ENCODE assay signal across 16 cellular contexts in genomic region chr17:45402916-45403315, GRCh38. TPM values are rescaled to one million over a fixed set of nuclear protein-coding genes. Genes with fewer than 3 reads are reported as not detected.
DNase-seq lines count a peak whose midpoint lies in the region; ATAC-seq, FAIRE-seq and TF ChIP-seq lines count a peak whose summit lies in the region.
"Had no signal": no experiment of that assay in that cellular context is flagged by ENCODE, and none has a peak within 500 bp of the region (broad histone marks: within the 10 kb centered on the region; RNA-seq: fewer than 3 reads in every experiment).

No MANE protein-coding gene starts in this region.

- no peaks in the 10 kb centered on the region for H3K27me3 Mint-ChIP-seq in activated naive CD4-positive, alpha-beta T cell treated with anti-CD3 and anti-CD28 coated beads for 36 hours (ENCODE audit: low read depth)
- peaks cover 3% of the 10 kb centered on the region for H3K27me3 Mint-ChIP-seq in H9 (ENCODE audit: low read depth)
- H3K27me3 Mint-ChIP-seq: CD4-positive, alpha-beta memory T cell; IgD-negative memory B cell had no signal

- no peak overlapping the region for H3K4ac ChIP-seq in H1 (replicated peaks; ENCODE audit: insufficient read length, low read depth, low read length)
- H3K4ac ChIP-seq in H9 (ENCODE audit: low read depth, low read length), result no peak overlapping the region

- H4K20me1 ChIP-seq in H1 (replicated peaks in 1 of 2; ENCODE audit: control insufficient read depth in 1 of 2, insufficient read depth in 2 of 2, low read length in 2 of 2) (peaks cover 0 to 2% of the 10 kb centered on the region in 2 experiments), H9 (ENCODE audit: control insufficient read depth, insufficient read depth, insufficient read length) (peaks cover 3% of the 10 kb centered on the region)

- H3K23ac ChIP-seq in H1 (ENCODE audit: insufficient read length), result no peak overlapping the region
- H3K23ac ChIP-seq in H9 (ENCODE audit: insufficient read length, low read depth, low read length), result no peak overlapping the region

- H3K9me3 ChIP-seq in H1 (ENCODE audit: insufficient read depth in 2 of 2, low read depth in 1 of 2, low read length in 1 of 2) (no peaks in the 10 kb centered on the region), neutrophil (no peaks in the 10 kb centered on the region), H9 (ENCODE audit: control insufficient read depth, low read depth, low read length) (no peaks in the 10 kb centered on the region)
- H3K9me3 ChIP-seq: HAP-1 had no signal

- H3K27me3 ChIP-seq in H1 (replicated peaks in 1 of 4; ENCODE audit: control insufficient read depth in 3 of 4, extremely low read depth in 1 of 4, insufficient read depth in 3 of 4, low read length in 3 of 4) (no peaks in the 10 kb centered on the region), neutrophil (no peaks in the 10 kb centered on the region), H9 (ENCODE audit: insufficient read depth, low read length) (no peaks in the 10 kb centered on the region)

- H3K23me2 ChIP-seq in H1 (ENCODE audit: low read depth, low read length) (peaks cover 2% of the 10 kb centered on the region; the same call in 1 of the 2 replicates), H9 (ENCODE audit: insufficient read length, low read depth, low read length, poor library complexity, severe bottlenecking) (peaks cover 6% of the 10 kb centered on the region)

- H3K56ac ChIP-seq in H1 (replicated peaks; ENCODE audit: insufficient read length, low read depth, low read length) (no peak overlapping the region), H9 (ENCODE audit: insufficient read length, low read depth, low read length) (no peak overlapping the region)

- no peak overlapping the region for H3K4me2 ChIP-seq in H1 (ENCODE audit: insufficient read depth in 1 of 2, low read depth in 2 of 2, low read length in 2 of 2)
- no peak overlapping the region for H3K4me2 ChIP-seq in H9 (ENCODE audit: insufficient read depth, insufficient read length, low read length)
- H3K4me2 ChIP-seq: GM23338 had no signal

- H2AFZ ChIP-seq in H1 (ENCODE audit: low read length) (no peak overlapping the region), H9 (ENCODE audit: low read length) (no peak overlapping the region)
- H2AFZ ChIP-seq: GM23338 had no signal

- no peak overlapping the region for H2BK120ac ChIP-seq in H1 (replicated peaks; ENCODE audit: low read depth, low read length)
- no peak overlapping the region for H2BK120ac ChIP-seq in H9 (ENCODE audit: low read depth, low read length, poor library complexity, severe bottlenecking)

- no peak overlapping the region for H4K91ac ChIP-seq in H1 (replicated peaks; ENCODE audit: insufficient read length, low read length)
- no peak overlapping the region for H4K91ac ChIP-seq in H9 (ENCODE audit: insufficient read length, low read depth, low read length)

- H2BK20ac ChIP-seq in H1 (ENCODE audit: low read length) (no peak overlapping the region), H9 (ENCODE audit: low read depth, low read length, poor library complexity, severe bottlenecking) (no peak overlapping the region)

- no peak overlapping the region for H2BK15ac ChIP-seq in H1 (ENCODE audit: low read length)
- H2BK15ac ChIP-seq in H9 (ENCODE audit: low read depth, low read length), result no peak overlapping the region

- H3K18ac ChIP-seq in H1 (ENCODE audit: extremely low read depth, low read length) (no peak overlapping the region), H9 (ENCODE audit: insufficient read length, low read depth, low read length) (no peak overlapping the region)

- peaks cover 13% of the 10 kb centered on the region for H3K4me1 Mint-ChIP-seq in activated naive CD4-positive, alpha-beta T cell treated with anti-CD3 and anti-CD28 coated beads for 36 hours (ENCODE audit: low read depth)
- peaks cover 15 to 25% of the 10 kb centered on the region in 2 experiments for H3K4me1 Mint-ChIP-seq in H9

- intact Hi-C loops in activated naive CD4-positive, alpha-beta T cell treated with anti-CD3 and anti-CD28 coated beads for 36 hours (cut with micrococcal nuclease), result no loop called here
- intact Hi-C loops in Right ventricle myocardium inferior (cut with DNase I), result no loop called here

- H4K5ac ChIP-seq in H1 (ENCODE audit: insufficient read length, low read depth, low read length) (no peak overlapping the region), H9 (ENCODE audit: insufficient read length, low read depth, low read length) (no peak overlapping the region)

- FAIRE-seq in H1 (lab: Jason Lieb, UNC), result no peak
- FAIRE-seq: GM12891 had no signal

- peaks cover 0 to 5% (median 0%) of the 10 kb centered on the region in 4 experiments; a peak in 2 of 8 replicates for H3K36me3 ChIP-seq in H1 (ENCODE audit: control insufficient read depth in 2 of 4, insufficient read depth in 4 of 4, low read length in 3 of 4)
- peaks cover 90% of the 10 kb centered on the region for H3K36me3 ChIP-seq in neutrophil
- H3K36me3 ChIP-seq: HAP-1 had no signal

- TF ChIP-seq RAD21 in H1 (IDR thresholded peaks at IDR 0.05 in 1 of 2, conservative IDR thresholded peaks at IDR 0.05 in 1 of 2; ENCODE audit: low read depth in 2 of 2, low read length in 2 of 2), result no peak

- H3K79me1 ChIP-seq in H1 (ENCODE audit: low read depth, low read length) (no peaks in the 10 kb centered on the region), H9 (ENCODE audit: insufficient read depth, low read depth, low read length, poor library complexity, severe bottlenecking) (no peaks in the 10 kb centered on the region)

- H2BK5ac ChIP-seq in H1 (ENCODE audit: low read depth, low read length), result no peak overlapping the region
- H2BK5ac ChIP-seq in H9 (ENCODE audit: insufficient read length, low read length), result no peak overlapping the region

- H3K4me3 ChIP-seq in H1 (ENCODE audit: extremely low read depth in 1 of 4, insufficient read depth in 2 of 4, low read depth in 3 of 4, low read length in 4 of 4), result no peak overlapping the region
- no peak overlapping the region for H3K4me3 ChIP-seq in neutrophil (ENCODE audit: low read depth in 1 of 2, low read length in 1 of 2)
- H3K4me3 ChIP-seq: GM23338, HAP-1 had no signal

- H3K9me3 Mint-ChIP-seq in activated naive CD4-positive, alpha-beta T cell treated with anti-CD3 and anti-CD28 coated beads for 36 hours, result no peaks in the 10 kb centered on the region
- no peaks in the 10 kb centered on the region for H3K9me3 Mint-ChIP-seq in activated naive CD4-positive, alpha-beta T cell treated with anti-CD3 and anti-CD28 coated beads, Interleukin-2, amount 50 U/mL, for 72 hours
- H3K9me3 Mint-ChIP-seq in H9, result no peaks in the 10 kb centered on the region
- H3K9me3 Mint-ChIP-seq: CD4-positive, alpha-beta memory T cell; GM23338; IgD-negative memory B cell had no signal

- H3K79me2 ChIP-seq in H1 (ENCODE audit: control insufficient read depth in 1 of 2, insufficient read depth in 2 of 2, low read length in 2 of 2) (no peaks in the 10 kb centered on the region), H9 (ENCODE audit: insufficient read depth, low read length) (no peaks in the 10 kb centered on the region)

- H3K14ac ChIP-seq in H1 (ENCODE audit: insufficient read length) (no peak overlapping the region), H9 (ENCODE audit: insufficient read depth, low read length) (no peak overlapping the region)

- TF ChIP-seq CTCF in H1 (IDR thresholded peaks at IDR 0.05; ENCODE audit: control extremely low read depth in 1 of 3, insufficient read depth in 1 of 3, low read depth in 1 of 3, low read length in 3 of 3), result no peak
- TF ChIP-seq CTCF in neutrophil (IDR thresholded peaks at IDR 0.05), result no peak
- no peak for TF ChIP-seq CTCF in H9 (conservative IDR thresholded peaks at IDR 0.05)

- H3T11ph ChIP-seq in H9 (ENCODE audit: low read length), result no peak overlapping the region

- no peak overlapping the region for H3K9ac ChIP-seq in H1 (replicated peaks in 1 of 4; ENCODE audit: extremely low read depth in 1 of 4, low read depth in 3 of 4, low read length in 3 of 4)
- no peak overlapping the region for H3K9ac ChIP-seq in H9 (ENCODE audit: extremely low read depth, insufficient read length, low read length)

- H2AK5ac ChIP-seq in H1 (ENCODE audit: low read depth, low read length), result no peak overlapping the region
- no peak overlapping the region for H2AK5ac ChIP-seq in H9 (ENCODE audit: insufficient read length, low read length)

- no peak for ATAC-seq in activated naive CD4-positive, alpha-beta T cell treated with anti-CD3 and anti-CD28 coated beads, Interleukin-2, amount 50 U/mL, for 72 hours
- ATAC-seq in Right ventricle myocardium inferior, result no peak
- ATAC-seq: GM23338 had no signal

- peak overlapping the region; percentile 8 for H3K27ac Mint-ChIP-seq in activated naive CD4-positive, alpha-beta T cell treated with anti-CD3 and anti-CD28 coated beads for 36 hours
- H3K27ac Mint-ChIP-seq in activated naive CD4-positive, alpha-beta T cell treated with anti-CD3 and anti-CD28 coated beads, Interleukin-2, amount 50 U/mL, for 72 hours, result no peak overlapping the region
- peak overlapping the region in 1 of 3 experiments; percentile 55; a peak in 1 of 7 replicates for H3K27ac Mint-ChIP-seq in H9
- H3K27ac Mint-ChIP-seq: GM23338 had no signal

- H3K27ac ChIP-seq in H1 (ENCODE audit: low read depth, low read length), result no peak overlapping the region
- peak overlapping the region; percentile 21 for H3K27ac ChIP-seq in neutrophil
- H3K27ac ChIP-seq in H9 (ENCODE audit: insufficient read length, low read depth, low read length), result no peak overlapping the region
- H3K27ac ChIP-seq: C4-2B had no signal

- H4K8ac ChIP-seq in H1 (ENCODE audit: extremely low read depth, insufficient read depth, low read length) (peak overlapping the region; percentile 18; the same call in 1 of the 2 replicates), H9 (replicated peaks; ENCODE audit: insufficient read length, low read depth, low read length) (no peak overlapping the region)

- POLR2A ChIA-PET in H1 (lab: Charles Lee; ENCODE audit: partially characterized antibody), result no interaction called here

- DNase-seq in activated naive CD4-positive, alpha-beta T cell treated with anti-CD3 and anti-CD28 coated beads for 36 hours, result no peak
- no peak for DNase-seq in activated naive CD4-positive, alpha-beta T cell treated with anti-CD3 and anti-CD28 coated beads, Interleukin-2, amount 50 U/mL, for 72 hours (ENCODE audit: low spot score in 2 of 2)
- DNase-seq in H1 (ENCODE audit: low read depth in 1 of 2, low spot score in 2 of 2) (no peak), H9 (no peak), GM03348 (ENCODE audit: low spot score) (no peak), Right ventricle myocardium inferior (ENCODE audit: missing footprints) (no peak)
- DNase-seq: 8988T; AML-193; CD4-positive, alpha-beta memory T cell; DMS79 had no signal

- H3K4me3 Mint-ChIP-seq in activated naive CD4-positive, alpha-beta T cell treated with anti-CD3 and anti-CD28 coated beads for 36 hours, result no peak overlapping the region
- no peak overlapping the region for H3K4me3 Mint-ChIP-seq in H9
- H3K4me3 Mint-ChIP-seq: CD4-positive, alpha-beta memory T cell; GM23338; IgD-negative memory B cell had no signal

- no peak for TF ChIP-seq EP300 in H1 (IDR thresholded peaks at IDR 0.05; ENCODE audit: borderline replicate concordance in 1 of 2, low read depth in 2 of 2, low read length in 2 of 2)

- peaks cover 24% of the 10 kb centered on the region for H3K36me3 Mint-ChIP-seq in activated naive CD4-positive, alpha-beta T cell treated with anti-CD3 and anti-CD28 coated beads for 36 hours (ENCODE audit: low read depth)
- H3K36me3 Mint-ChIP-seq in activated naive CD4-positive, alpha-beta T cell treated with anti-CD3 and anti-CD28 coated beads, Interleukin-2, amount 50 U/mL, for 72 hours, result peaks cover 3 to 4% of the 10 kb centered on the region in 2 donors
- peaks cover 0 to 8% (median 5%) of the 10 kb centered on the region in 3 experiments; a peak in 1 of 7 replicates for H3K36me3 Mint-ChIP-seq in H9 (ENCODE audit: insufficient read depth in 1 of 3, low read depth in 3 of 3)

- TF ChIP-seq POLR2A in H1 (IDR thresholded peaks at IDR 0.05; ENCODE audit: control extremely low read depth in 1 of 2, low read depth in 2 of 2, low read length in 2 of 2), result no peak

- H3K4me1 ChIP-seq in H1 (replicated peaks in 1 of 4; ENCODE audit: control insufficient read depth in 3 of 4, insufficient read depth in 4 of 4, low read length in 3 of 4) (peaks cover 0 to 16% (median 6%) of the 10 kb centered on the region in 4 experiments; a peak in 6 of 7 replicates), neutrophil (ENCODE audit: control insufficient read depth in 1 of 2, insufficient read depth in 1 of 2, low read depth in 1 of 2, low read length in 1 of 2) (peaks cover 21 to 24% of the 10 kb centered on the region in 2 experiments), H9 (ENCODE audit: insufficient read depth, low read length) (peaks cover 3% of the 10 kb centered on the region; the same call in 1 of the 2 replicates)
- H3K4me1 ChIP-seq: HAP-1 had no signal

- H2BK12ac ChIP-seq in H1 (ENCODE audit: low read depth, low read length) (no peak overlapping the region), H9 (ENCODE audit: insufficient read length, low read depth, low read length) (no peak overlapping the region)

- 82% methylated on average over 1 of the region's 1 CpG; no CpG with 5 or more reads in 1 of the 2 experiments for WGBS in H1 (ENCODE audit: extremely low coverage in 1 of 2, insufficient coverage in 1 of 2, insufficient read length in 1 of 2, insufficient replicate concordance in 2 of 2, low coverage in 1 of 2, low lambda C conversion rate in 2 of 2, missing lambda C conversion rate in 1 of 2), 2 experiments
- WGBS in H9 (ENCODE audit: extremely low coverage, insufficient read length, low lambda C conversion rate), result no CpG with 5 or more reads among the region's 1 CpG

- CTCF ChIA-PET in activated naive CD4-positive, alpha-beta T cell treated with anti-CD3 and anti-CD28 coated beads for 36 hours (lab: Charles Lee), result no interaction called here
- CTCF ChIA-PET in H1 (lab: Charles Lee; ENCODE audit: partially characterized antibody), result interaction anchor here (3.2 to 21.9 kb wide), 2 partner anchors 8 to 24 kb away, joined by 20 to 331 read pairs; partner anchors contain the start of gene ARHGAP27

RNA-seq across cellular contexts. Expression of gene ARHGAP27, which starts 29.8 kb away (rescaled TPM):
- 10 to 100 TPM; 39.5 to 41.3 TPM for total RNA-seq in activated naive CD4-positive, alpha-beta T cell treated with anti-CD3 and anti-CD28 coated beads for 36 hours
- 10 to 100 TPM; 49.7 to 55.1 TPM for total RNA-seq in activated naive CD4-positive, alpha-beta T cell treated with anti-CD3 and anti-CD28 coated beads, Interleukin-2, amount 50 U/mL, for 72 hours
- total RNA-seq in H1 (2021; fragmentation: NEBNext Ultra II Directional; extraction: Animal tissue kit (Norgen Biotek cat#: 25700)), result 13.1 TPM in 2 replicates
- polyA plus RNA-seq in H1 (2011; rRNA removed), result 11.6 and 15.9 TPM in 2 replicates
- 13.4 TPM for polyA plus RNA-seq in H1 (2011; cell fraction: cytosol; rRNA removed)
- 66.8 TPM for polyA plus RNA-seq in H1 (2011; cell fraction: nucleus; rRNA removed)
- 6.8 to 13.4 TPM (median 10.4 TPM) in 4 replicates for polyA plus RNA-seq in H1 (2012, experiment 1 of 2)
- polyA plus RNA-seq in H1 (2012, experiment 2 of 2), result 6.8 TPM
- 9.3 TPM for polyA plus RNA-seq in H1 (2013, experiment 1 of 2)
- 8.6 TPM for polyA plus RNA-seq in H1 (2013, experiment 2 of 2)
- polyA minus RNA-seq in H1 (2011; rRNA and poly(A)+ RNA removed), result 8.0 and 8.5 TPM in 2 replicates
- 7.2 TPM for polyA minus RNA-seq in H1 (2011; cell fraction: cytosol; rRNA and poly(A)+ RNA removed)
- polyA minus RNA-seq in H1 (2011; cell fraction: nucleus; rRNA and poly(A)+ RNA removed), result 27.8 TPM
- total RNA-seq in H9 (2021) (9.9 and 11.4 TPM in 2 replicates), Right ventricle myocardium inferior (34.4 TPM)
